Comparison of ENCODE assay signal across 9 cellular contexts in the genomic region with DNA sequence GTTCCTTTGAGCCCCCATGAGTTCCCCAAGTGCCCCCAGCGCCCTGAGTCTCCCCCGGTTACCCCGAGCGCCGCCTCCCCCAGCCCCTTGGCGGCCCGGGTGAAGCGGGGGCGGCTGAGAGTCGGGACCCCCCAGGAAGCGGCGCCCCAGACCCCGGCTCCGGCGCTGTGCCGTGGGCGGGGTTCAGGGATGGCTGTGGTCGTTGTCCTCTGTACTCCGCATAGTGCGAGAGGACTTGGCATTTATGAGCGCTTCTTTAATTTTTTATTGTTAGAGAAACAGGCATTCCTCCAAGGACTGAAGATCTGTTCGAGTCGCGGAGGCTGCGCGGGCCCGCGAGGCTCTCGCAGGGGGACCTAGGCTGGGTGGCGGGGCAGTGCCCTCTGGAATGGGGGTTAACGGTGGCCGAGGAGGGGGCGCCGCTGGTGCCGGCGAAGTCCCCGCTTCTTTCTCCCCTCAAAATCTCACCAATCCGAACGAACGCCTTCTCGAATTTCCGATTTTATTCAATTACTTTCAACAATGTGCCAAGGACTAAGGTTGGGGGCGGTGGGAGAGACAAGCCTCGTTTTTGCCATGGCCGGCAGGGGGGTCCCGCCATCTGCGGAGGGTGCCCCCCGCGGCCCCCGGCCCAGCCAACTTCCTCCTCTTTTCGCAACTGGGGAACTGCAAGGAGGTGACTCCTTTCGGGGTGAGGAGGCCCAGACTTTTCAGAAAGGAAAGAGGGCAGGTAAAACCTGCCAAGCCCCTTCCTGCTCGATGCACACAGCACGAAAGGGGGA. TPM values are rescaled to one million over a fixed set of nuclear protein-coding genes. Genes with fewer than 3 reads are reported as not detected.
A peak's percentile ranks its signal among the peaks of the same experiment; 100 is the strongest.
DNase-seq lines count a peak whose midpoint lies in the region; ATAC-seq, FAIRE-seq and TF ChIP-seq lines count a peak whose summit lies in the region.
"Had no signal": no experiment of that assay in that cellular context is flagged by ENCODE, and none has a peak within 500 bp of the region (broad histone marks: within the 10 kb centered on the region; RNA-seq: fewer than 3 reads in every experiment).

No MANE protein-coding gene starts in this region.

- CTCF ChIA-PET in RWPE1 (lab: Yijun Ruan, JAX), result no interaction called here

- H3K36me3 Mint-ChIP-seq in progenitor cell of endocrine pancreas (ENCODE audit: insufficient read depth), result no peaks in the 10 kb centered on the region

- no peak for TF ChIP-seq CTCF in GM12865 (IDR thresholded peaks at IDR 0.05; ENCODE audit: insufficient read depth, low read depth, low read length, missing control alignments)
- TF ChIP-seq CTCF in RWPE1 (conservative IDR thresholded peaks at IDR 0.05; ENCODE audit: low read depth), result no peak
- TF ChIP-seq CTCF in fibroblast of mammary gland (conservative IDR thresholded peaks at IDR 0.05; ENCODE audit: control insufficient read depth, insufficient read depth, low read depth, low read length), result no peak
- no peak for TF ChIP-seq CTCF in progenitor cell of endocrine pancreas (IDR thresholded peaks at IDR 0.05; ENCODE audit: unreplicated experiment)

- no peak for DNase-seq in GM12865 (ENCODE audit: low read depth)
- DNase-seq in RWPE1 (ENCODE audit: low spot score), result no peak
- DNase-seq in fibroblast of mammary gland (ENCODE audit: low read depth), result no peak
- DNase-seq in progenitor cell of endocrine pancreas (ENCODE audit: low spot score, unreplicated experiment), result no peak
- no peak for DNase-seq in NCI-H510A (lab: John Stamatoyannopoulos, UW)
- no peak for DNase-seq in H54 (ENCODE audit: insufficient read length, low spot score)
- DNase-seq in RPMI8226, result no peak

- peaks cover 13% of the 10 kb centered on the region for H3K4me1 Mint-ChIP-seq in progenitor cell of endocrine pancreas (ENCODE audit: low read depth)

- H3K4me3 ChIP-seq in GM12865 (ENCODE audit: low read depth, low read length) (peak overlapping the region; percentile 58), fibroblast of mammary gland (ENCODE audit: control insufficient read depth, low read depth, low read length) (peak overlapping the region; percentile 55)

- no peaks in the 10 kb centered on the region for H3K9me3 Mint-ChIP-seq in progenitor cell of endocrine pancreas (ENCODE audit: low read depth)

- H3K27ac Mint-ChIP-seq in progenitor cell of endocrine pancreas, result no peak overlapping the region

- TF ChIP-seq POLR2A in H54 (IDR thresholded peaks at IDR 0.05; ENCODE audit: low read depth, low read length), result no peak

- H3K27ac ChIP-seq in RWPE1, result peak overlapping the region; percentile 92

- H3K4me3 Mint-ChIP-seq in progenitor cell of endocrine pancreas (ENCODE audit: low read depth), result peak overlapping the region; percentile 64

- peaks cover 78% of the 10 kb centered on the region for H3K27me3 Mint-ChIP-seq in progenitor cell of endocrine pancreas

- FAIRE-seq in H54 (lab: Jason Lieb, UNC), result no peak
- FAIRE-seq: endometrium had no signal

- no peak for ATAC-seq in HG03521 (IDR thresholded peaks at IDR 0.05; ENCODE audit: unreplicated experiment)

- POLR2A ChIA-PET in RWPE1 (lab: Yijun Ruan, JAX; ENCODE audit: low non-redundant PET), result interaction anchor here (0.6 kb wide), 1 partner anchor 190 kb away, joined by 3 read pairs; no protein-coding TSS in a partner anchor

RNA-seq across cellular contexts. Expression of a gene that starts 0.6 kb away (rescaled TPM):
- 1.1 and 2.4 TPM in 2 replicates for total RNA-seq in progenitor cell of endocrine pancreas

RNA-seq across cellular contexts. Expression of a gene that starts 32.5 kb away (rescaled TPM):
- 0.04 and 0.12 TPM in 2 replicates for total RNA-seq in progenitor cell of endocrine pancreas

RNA-seq across cellular contexts. Expression of a gene that starts 38.8 kb away (rescaled TPM):
- 1.5 and 3.1 TPM in 2 replicates for total RNA-seq in progenitor cell of endocrine pancreas
